In the genomic region with DNA sequence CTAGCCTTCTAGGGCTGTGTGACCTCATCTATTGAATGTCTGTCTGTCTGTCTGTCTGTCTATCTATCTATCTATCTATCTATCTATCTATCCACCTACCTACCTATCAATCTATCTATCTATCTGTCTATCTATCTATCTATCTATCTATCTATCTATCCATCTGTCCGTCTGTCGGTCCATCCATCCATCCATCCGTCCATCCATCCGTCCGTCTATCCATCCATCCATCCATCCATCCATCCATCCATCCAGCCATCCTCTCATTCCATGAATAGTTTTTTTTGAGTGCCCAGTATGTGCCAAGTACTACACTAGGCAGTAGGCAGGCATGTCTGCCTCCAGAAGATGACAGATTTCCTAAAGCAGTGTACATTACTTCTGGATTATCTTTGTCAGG, we compare ENCODE assay signal across 13 cellular contexts.
A peak's percentile ranks its signal among the peaks of the same experiment; 100 is the strongest.
DNase-seq lines count a peak whose midpoint lies in the region; ATAC-seq and TF ChIP-seq lines count a peak whose summit lies in the region.
"Had no signal": no experiment of that assay in that cellular context is flagged by ENCODE, and none has a peak within 500 bp of the region (broad histone marks: within the 10 kb centered on the region; RNA-seq: fewer than 3 reads in every experiment).

No MANE protein-coding gene starts in this region.

- peak overlapping the region; percentile 67 for H3K27ac Mint-ChIP-seq in activated CD4-positive, alpha-beta T cell treated with anti-CD3 and anti-CD28 coated beads for 36 hours
- H3K27ac Mint-ChIP-seq in activated naive CD8-positive, alpha-beta T cell treated with anti-CD3 and anti-CD28 coated beads for 36 hours, result no peak overlapping the region
- H3K27ac Mint-ChIP-seq in nephron progenitor cell, result no peak overlapping the region

- no peak for ATAC-seq in activated CD4-positive, alpha-beta T cell treated with anti-CD3 and anti-CD28 coated beads for 36 hours
- ATAC-seq in HG02870 (IDR thresholded peaks at IDR 0.05; ENCODE audit: unreplicated experiment), result no peak

- no peaks in the 10 kb centered on the region for H3K9me3 Mint-ChIP-seq in activated CD4-positive, alpha-beta T cell treated with anti-CD3 and anti-CD28 coated beads for 36 hours (ENCODE audit: low read depth)
- no peaks in the 10 kb centered on the region for H3K9me3 Mint-ChIP-seq in activated naive CD8-positive, alpha-beta T cell treated with anti-CD3 and anti-CD28 coated beads for 36 hours
- H3K9me3 Mint-ChIP-seq in nephron progenitor cell, result no peaks in the 10 kb centered on the region

- CTCF ChIA-PET in activated CD4-positive, alpha-beta T cell treated with anti-CD3 and anti-CD28 coated beads for 36 hours (lab: Charles Lee), result interaction anchor here (0.6 to 1.9 kb wide), 3 partner anchors 13 to 257 kb away, joined by 3 to 8 read pairs (median 3); no protein-coding TSS in a partner anchor

- TF ChIP-seq CTCF in nephron progenitor cell (IDR thresholded peaks at IDR 0.05), result no peak

- intact Hi-C loops in activated CD4-positive, alpha-beta T cell treated with anti-CD3 and anti-CD28 coated beads for 36 hours (cut with DNase I, micrococcal nuclease), result loop anchor here (1.0 to 5.0 kb wide), 5 partner anchors 120 to 434 kb away; partner anchors contain the start of gene FOXB1 (in 1 of the 2)

- H3K36me3 Mint-ChIP-seq in activated CD4-positive, alpha-beta T cell treated with anti-CD3 and anti-CD28 coated beads for 36 hours (ENCODE audit: low read depth), result no peaks in the 10 kb centered on the region
- H3K36me3 Mint-ChIP-seq in activated naive CD8-positive, alpha-beta T cell treated with anti-CD3 and anti-CD28 coated beads for 36 hours, result no peaks in the 10 kb centered on the region
- no peaks in the 10 kb centered on the region for H3K36me3 Mint-ChIP-seq in nephron progenitor cell (ENCODE audit: low read depth)

- H3K9me3 ChIP-seq in KOPT-K1 (ENCODE audit: insufficient read depth, low read length, poor library complexity, severe bottlenecking), result no peaks in the 10 kb centered on the region
- H3K9me3 ChIP-seq: esophagus muscularis mucosa, tibial artery had no signal

- peak overlapping the region; percentile 80 for H3K27ac ChIP-seq in KOPT-K1 (ENCODE audit: low read depth, low read length, poor library complexity, severe bottlenecking)

- peak overlapping the region; percentile 41 for H3K4me3 Mint-ChIP-seq in activated CD4-positive, alpha-beta T cell treated with anti-CD3 and anti-CD28 coated beads for 36 hours
- peak overlapping the region; percentile 77 for H3K4me3 Mint-ChIP-seq in activated naive CD8-positive, alpha-beta T cell treated with anti-CD3 and anti-CD28 coated beads for 36 hours
- H3K4me3 Mint-ChIP-seq in nephron progenitor cell, result peak overlapping the region; percentile 1

- peaks cover 61% of the 10 kb centered on the region for H3K4me1 Mint-ChIP-seq in activated CD4-positive, alpha-beta T cell treated with anti-CD3 and anti-CD28 coated beads for 36 hours
- peaks cover 39% of the 10 kb centered on the region for H3K4me1 Mint-ChIP-seq in activated naive CD8-positive, alpha-beta T cell treated with anti-CD3 and anti-CD28 coated beads for 36 hours
- peaks cover 56% of the 10 kb centered on the region for H3K4me1 Mint-ChIP-seq in nephron progenitor cell

- POLR2A ChIA-PET in activated CD4-positive, alpha-beta T cell treated with anti-CD3 and anti-CD28 coated beads for 36 hours (lab: Charles Lee), result interaction anchor here (0.7 kb wide), 1 partner anchor 375 kb away, joined by 3 read pairs; no protein-coding TSS in a partner anchor

- no peak for DNase-seq in activated CD4-positive, alpha-beta T cell treated with anti-CD3 and anti-CD28 coated beads for 36 hours
- DNase-seq in activated CD4-positive, alpha-beta T cell treated with anti-CD3 and anti-CD28 coated beads for 48 hours, result no peak
- no peak for DNase-seq in activated naive CD8-positive, alpha-beta T cell treated with anti-CD3 and anti-CD28 coated beads for 36 hours
- DNase-seq in nephron progenitor cell, result no peak
- DNase-seq in effector CD8-positive, alpha-beta T cell (lab: John Stamatoyannopoulos, UW), result no peak
- no peak for DNase-seq in NCI-H2196 (lab: John Stamatoyannopoulos, UW; ENCODE audit: unreplicated experiment)
- DNase-seq: activated CD4-positive, CD25-positive, alpha-beta regulatory T cell; GOT3; mammary epithelial cell; tibial artery had no signal

- H3K36me3 ChIP-seq in KOPT-K1 (ENCODE audit: insufficient read depth, low read length), result no peaks in the 10 kb centered on the region
- H3K36me3 ChIP-seq: esophagus muscularis mucosa, tibial artery had no signal

- H3K27me3 Mint-ChIP-seq in activated CD4-positive, alpha-beta T cell treated with anti-CD3 and anti-CD28 coated beads for 36 hours, result no peaks in the 10 kb centered on the region
- H3K27me3 Mint-ChIP-seq in activated naive CD8-positive, alpha-beta T cell treated with anti-CD3 and anti-CD28 coated beads for 36 hours, result peaks cover 4% of the 10 kb centered on the region
- H3K27me3 Mint-ChIP-seq in nephron progenitor cell (ENCODE audit: low read depth, poor library complexity), result peaks cover 11% of the 10 kb centered on the region

Comparison
In these comparisons a context has a peak if more than half of its experiments do, and no peak if none do; other contexts are left out.
1. H3K4me3 Mint-ChIP-seq: peak in every context shown above with its lines; median percentile 77 in activated naive CD8-positive, alpha-beta T cell treated with anti-CD3 and anti-CD28 coated beads for 36 hours; 41 in activated CD4-positive, alpha-beta T cell treated with anti-CD3 and anti-CD28 coated beads for 36 hours; 1 in nephron progenitor cell.